Comparison of ENCODE assay signal across 8 cellular contexts in genomic region chr3:186782542-186783069, GRCh38. TPM values are rescaled to one million over a fixed set of nuclear protein-coding genes. Genes with fewer than 3 reads are reported as not detected.
DNase-seq lines count a peak whose midpoint lies in the region; TF ChIP-seq lines count a peak whose summit lies in the region.

No MANE protein-coding gene starts in this region.

- H3K4me1 Mint-ChIP-seq in CD14-positive monocyte (peaks cover 29% of the 10 kb centered on the region), MCF 10A (ENCODE audit: insufficient read depth, unreplicated experiment) (peaks cover 15% of the 10 kb centered on the region)

- peaks cover 4 to 27% (median 25%) of the 10 kb centered on the region in 4 donors for H3K4me1 ChIP-seq in liver (ENCODE audit: control insufficient read depth in 4 of 4, insufficient read depth in 4 of 4, low read length in 3 of 4)
- H3K4me1 ChIP-seq in tibial artery: peaks cover 0 to 34% (median 28%) of the 10 kb centered on the region in 4 donors

- TF ChIP-seq RAD21 in liver (IDR thresholded peaks at IDR 0.05): no peak

- DNase-seq in CD14-positive monocyte (ENCODE audit: low spot score) (no peak), GM20000 (ENCODE audit: low spot score) (peak; percentile 53), NAMALWA (ENCODE audit: low spot score) (peak; percentile 61), MCF 10A (ENCODE audit: unreplicated experiment) (no peak), tibial artery (no peak), cerebellar cortex (ENCODE audit: low spot score) (no peak), GDM1 (lab: John Stamatoyannopoulos, UW) (no peak)

- TSS peak; percentile 91 for BruUV-seq in MCF 10A (replicated peaks; lab: Mats Ljungman, UMichigan)

- WGBS in liver: 4% methylated on average over 22 of the region's 22 CpGs

- intact Hi-C loops in CD14-positive monocyte (cut with micrococcal nuclease): loop anchor here (5.0 to 10.0 kb wide), 4 partner anchors 45 to 848 kb away; partner anchors contain the start of genes DNAJB11 (in 1 of the 2), RPL39L (in 1 of the 2) and TRA2B (in 1 of the 2)
- intact Hi-C loops in MCF 10A (cut with micrococcal nuclease): loop anchor here (1.0 kb wide), 2 partner anchors 29 to 165 kb away; no protein-coding TSS in a partner anchor
- intact Hi-C loops in tibial artery (cut with DNase I; ENCODE audit: low total_unique reads): no loop called here

- H3K27ac ChIP-seq in liver (ENCODE audit: low read depth in 1 of 2, low read length in 2 of 2): peak overlapping the region; percentile 94 to 97
- peak overlapping the region; percentile 95 to 99 for H3K27ac ChIP-seq in tibial artery

- CTCF ChIA-PET in MCF 10A (lab: Yijun Ruan, JAX): interaction anchor here (4.4 kb wide), 1 partner anchor 167 kb away, joined by 37 read pairs; no protein-coding TSS in a partner anchor

- no peaks in the 10 kb centered on the region for H3K27me3 ChIP-seq in liver (ENCODE audit: control insufficient read depth in 4 of 4, insufficient read depth in 4 of 4, low read length in 3 of 4)
- no peaks in the 10 kb centered on the region for H3K27me3 ChIP-seq in tibial artery

- no peaks in the 10 kb centered on the region for H3K9me3 ChIP-seq in liver (ENCODE audit: control insufficient read depth in 4 of 4, low read length in 3 of 4)
- no peaks in the 10 kb centered on the region for H3K9me3 ChIP-seq in tibial artery

- H3K9me3 Mint-ChIP-seq in CD14-positive monocyte: peaks cover 0 to 5% (median 0%) of the 10 kb centered on the region in 7 donors
- no peaks in the 10 kb centered on the region for H3K9me3 Mint-ChIP-seq in MCF 10A (ENCODE audit: unreplicated experiment)

- H3K4me3 ChIP-seq in liver (ENCODE audit: low read depth in 1 of 3, low read length in 3 of 3) (peak overlapping the region; percentile 66 to 89 (median 87)), tibial artery (peak overlapping the region; percentile 81 to 92)

- peaks cover 32 to 36% of the 10 kb centered on the region in 2 donors for H3K36me3 Mint-ChIP-seq in CD14-positive monocyte
- H3K36me3 Mint-ChIP-seq in MCF 10A (ENCODE audit: insufficient read depth, unreplicated experiment): peaks cover 48% of the 10 kb centered on the region

- peak overlapping the region; percentile 92 to 93 for H3K9ac ChIP-seq in liver (ENCODE audit: low read depth in 1 of 2, low read length in 2 of 2)

- H3K4me3 Mint-ChIP-seq in CD14-positive monocyte (peak overlapping the region; percentile 98 to 99), MCF 10A (ENCODE audit: unreplicated experiment) (peak overlapping the region; percentile 93)

- TF ChIP-seq CTCF in CD14-positive monocyte (IDR thresholded peaks at IDR 0.05) (no peak), GM20000 (IDR thresholded peaks at IDR 0.05; ENCODE audit: extremely low read depth, missing control alignments) (no peak), MCF 10A (IDR thresholded peaks at IDR 0.05; ENCODE audit: unreplicated experiment) (no peak), liver (IDR thresholded peaks at IDR 0.05; ENCODE audit: low read depth, low read length, missing input control) (no peak), tibial artery (IDR thresholded peaks at IDR 0.05) (no peak)

- peak overlapping the region; percentile 96 to 100 (median 99) for H3K27ac Mint-ChIP-seq in CD14-positive monocyte
- peak overlapping the region; percentile 99 for H3K27ac Mint-ChIP-seq in MCF 10A (ENCODE audit: low read depth, unreplicated experiment)

- H3K36me3 ChIP-seq in liver (ENCODE audit: control insufficient read depth in 4 of 4, insufficient read depth in 3 of 4, low read depth in 1 of 4, low read length in 3 of 4) (peaks cover 11 to 32% (median 30%) of the 10 kb centered on the region in 4 donors), tibial artery (peaks cover 33 to 36% (median 34%) of the 10 kb centered on the region in 3 donors)

- POLR2A ChIA-PET in MCF 10A (lab: Yijun Ruan, JAX): interaction anchor here (0.5 to 7.1 kb wide), 50 partner anchors 10 to 1221 kb away, joined by 3 to 182 read pairs (median 6); partner anchors contain the start of genes AHSG, DNAJB11, FETUB and RFC4

- H3K27me3 Mint-ChIP-seq in CD14-positive monocyte (ENCODE audit: low read depth in 3 of 3) (peaks cover 0 to 5% (median 2%) of the 10 kb centered on the region in 3 donors), MCF 10A (ENCODE audit: insufficient read depth, unreplicated experiment) (no peaks in the 10 kb centered on the region)

TF ChIP-seq in liver, 16 proteins besides CTCF, POLR2A, EP300 and RAD21:
- peak; percentile 85 for TF ChIP-seq YY1 (IDR thresholded peaks at IDR 0.05)
- TF ChIP-seq RXRA (IDR thresholded peaks at IDR 0.05): no peak

RNA-seq across cellular contexts. Expression of gene EIF4A2, which starts 0.8 kb away (rescaled TPM):
- polyA plus RNA-seq in CD14-positive monocyte (10 to 100 TPM; 67.0 to 73.0 TPM), liver (10 to 100 TPM; 81.4 to 89.9 TPM)
- total RNA-seq in MCF 10A (2022) (183 and 202 TPM in 2 replicates), liver (100 to 1,000 TPM; 255 to 373 TPM)

RNA-seq across cellular contexts. Expression of gene RFC4, which starts 23.7 kb away (rescaled TPM):
- 1 to 10 TPM; 3.9 to 4.6 TPM for polyA plus RNA-seq in CD14-positive monocyte
- total RNA-seq in MCF 10A (2022): 23.9 and 33.2 TPM in 2 replicates
- 10 to 100 TPM in 1 of 2 donors, 1 to 10 TPM in 1; 6.4 to 27.3 TPM for total RNA-seq in liver
- 1 to 10 TPM; 4.6 to 6.2 TPM for polyA plus RNA-seq in liver

RNA-seq across cellular contexts. Expression of gene ADIPOQ, which starts 59.9 kb away (rescaled TPM):
- polyA plus RNA-seq in CD14-positive monocyte (not detected), liver (under 1 TPM in 1 of 2 donors, not detected in 1; 0.02 TPM)
- total RNA-seq in MCF 10A (2022) (not detected in 2 replicates), liver (not detected)

Comparison
In these comparisons a context has a peak if more than half of its experiments do, and no peak if none do; other contexts are left out.
1. DNase-seq: peak in GM20000 (single experiment) and NAMALWA (single experiment); none in CD14-positive monocyte (single experiment), MCF 10A (single experiment), tibial artery (0 of 2), cerebellar cortex (single experiment) and GDM1 (single experiment).